In the genomic region with DNA sequence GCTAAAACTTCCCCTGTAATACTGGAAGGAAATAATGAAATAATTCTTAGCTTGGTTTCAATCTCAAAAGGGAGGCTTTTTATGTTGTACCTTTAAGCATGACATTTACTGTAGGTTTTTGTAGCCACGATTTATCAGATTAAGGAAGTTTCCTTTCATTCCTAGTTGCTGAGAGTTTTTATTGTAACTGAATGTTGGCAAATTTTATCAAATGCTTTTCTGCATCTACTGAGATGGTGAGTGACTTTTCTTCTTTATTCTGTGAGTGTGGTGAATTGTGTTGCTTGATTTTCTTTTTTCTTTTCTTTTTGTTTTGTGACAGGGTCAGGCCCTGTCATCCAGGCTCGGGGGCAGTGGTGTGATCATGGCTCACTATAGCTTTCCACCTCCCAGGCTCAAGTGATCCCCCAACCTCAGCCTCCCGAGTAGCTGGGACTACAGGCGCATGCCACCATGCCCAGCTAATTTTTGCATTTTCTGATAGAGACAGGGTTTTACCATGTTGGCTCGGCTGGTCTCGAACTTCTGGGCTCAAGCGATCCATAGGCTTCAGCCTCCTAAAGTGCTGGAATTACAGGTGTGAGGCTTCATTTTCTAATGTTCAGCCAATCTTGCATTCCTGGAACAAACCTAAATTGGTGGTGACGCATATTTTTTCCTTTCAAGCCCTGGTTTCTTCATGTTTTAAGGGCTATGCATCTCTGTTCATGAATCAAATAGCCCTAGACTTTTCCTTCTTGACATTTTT, we compare ENCODE assay signal across 1 cellular context.
TF ChIP-seq lines count a peak whose summit lies in the region.

No MANE protein-coding gene starts in this region.

TF ChIP-seq in H1, 55 proteins besides CTCF, POLR2A, EP300 and RAD21:
- TF ChIP-seq MAFK (IDR thresholded peaks at IDR 0.05; ENCODE audit: low read depth, low read length) (no peak), SRF (IDR thresholded peaks at IDR 0.05; ENCODE audit: low read depth, low read length) (no peak), YY1 (IDR thresholded peaks at IDR 0.05; ENCODE audit: low read depth, low read length) (no peak)
- TF ChIP-seq, protein P1, sequence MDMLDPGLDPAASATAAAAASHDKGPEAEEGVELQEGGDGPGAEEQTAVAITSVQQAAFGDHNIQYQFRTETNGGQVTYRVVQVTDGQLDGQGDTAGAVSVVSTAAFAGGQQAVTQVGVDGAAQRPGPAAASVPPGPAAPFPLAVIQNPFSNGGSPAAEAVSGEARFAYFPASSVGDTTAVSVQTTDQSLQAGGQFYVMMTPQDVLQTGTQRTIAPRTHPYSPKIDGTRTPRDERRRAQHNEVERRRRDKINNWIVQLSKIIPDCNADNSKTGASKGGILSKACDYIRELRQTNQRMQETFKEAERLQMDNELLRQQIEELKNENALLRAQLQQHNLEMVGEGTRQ (IDR thresholded peaks at IDR 0.05; ENCODE audit: low read length): no peak
